Comparison of ENCODE assay signal across 10 cellular contexts in the genomic region with DNA sequence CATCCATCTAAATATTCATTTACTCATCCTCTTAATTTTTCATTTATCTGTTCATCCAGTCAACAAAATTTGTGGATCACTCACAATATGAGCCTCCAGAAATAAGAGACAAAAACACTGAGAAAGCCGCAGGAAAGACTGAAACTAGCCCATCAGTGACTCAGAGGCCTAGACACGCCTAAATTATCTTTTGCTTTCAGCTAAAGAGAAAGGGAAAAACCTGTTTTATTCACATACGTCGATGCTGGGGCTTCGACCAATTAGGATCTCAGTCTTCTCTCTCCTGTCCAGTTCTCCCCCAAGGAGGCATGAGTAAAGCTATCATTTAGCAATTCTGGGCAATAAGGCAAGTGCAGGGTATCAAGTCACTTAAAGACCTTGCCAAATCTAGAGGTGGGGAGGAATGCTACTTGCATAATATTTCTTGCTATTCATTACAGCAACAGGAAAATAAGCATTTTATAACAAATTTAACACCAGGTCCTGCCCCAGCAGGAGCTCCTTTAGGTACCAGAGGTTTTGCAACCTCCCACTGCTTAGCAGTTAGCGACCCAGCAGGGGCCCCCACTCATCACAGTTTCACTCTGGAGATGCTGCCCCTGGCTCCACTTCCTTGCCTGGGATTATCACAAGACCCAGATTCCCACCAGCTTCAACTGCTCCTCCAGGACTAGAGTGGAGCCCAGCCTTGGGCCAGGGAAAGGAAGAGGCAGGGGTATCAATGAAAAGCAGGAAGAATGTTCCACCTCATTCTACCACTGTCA. TPM values are rescaled to one million over a fixed set of nuclear protein-coding genes. Genes with fewer than 3 reads are reported as not detected.
DNase-seq lines count a peak whose midpoint lies in the region; ATAC-seq and TF ChIP-seq lines count a peak whose summit lies in the region.
"Had no signal": no experiment of that assay in that cellular context is flagged by ENCODE, and none has a peak within 500 bp of the region (broad histone marks: within the 10 kb centered on the region; RNA-seq: fewer than 3 reads in every experiment).

No MANE protein-coding gene starts in this region.

- H3K4me3 ChIP-seq in NB4 (ENCODE audit: low read depth, low read length) (no peak overlapping the region), fibroblast of the aortic adventitia (ENCODE audit: low read depth, low read length) (no peak overlapping the region)

- ATAC-seq in GM19043 (IDR thresholded peaks at IDR 0.05; ENCODE audit: low read depth, unreplicated experiment), result peak; percentile 75
- ATAC-seq: T-helper 17 cell had no signal

- TF ChIP-seq CTCF in NB4 (IDR thresholded peaks at IDR 0.05; ENCODE audit: low read depth, low read length), result no peak
- TF ChIP-seq CTCF in fibroblast of the aortic adventitia (IDR thresholded peaks at IDR 0.05; ENCODE audit: insufficient read depth, low read length), result no peak

- TF ChIP-seq POLR2A in NB4 (IDR thresholded peaks at IDR 0.05; ENCODE audit: extremely low read depth, insufficient read length), result no peak

- DNase-seq in Daoy (ENCODE audit: low read depth), result peak; percentile 9
- DNase-seq in NB4 (ENCODE audit: low read depth), result peak; percentile 43
- peak; percentile 29 for DNase-seq in fibroblast of the aortic adventitia (ENCODE audit: low read depth)
- no peak for DNase-seq in NCI-H187 treated with DMSO at 0.1 percent for 48 hours (lab: John Stamatoyannopoulos, UW)
- no peak for DNase-seq in NOMO-1 treated with dmso at 0.1 percent for 144 hours (lab: John Stamatoyannopoulos, UW; ENCODE audit: unreplicated experiment)
- no peak for DNase-seq in NCI-H2107 (lab: John Stamatoyannopoulos, UW)
- DNase-seq in ecto neural progenitor cell (ENCODE audit: low spot score), result no peak
- DNase-seq: retina, T-helper 17 cell had no signal

RNA-seq across cellular contexts. Expression of gene TMEM154, which starts 30.1 kb away (rescaled TPM):
- 2.6 and 11.2 TPM in 2 replicates for total RNA-seq in Daoy (2014; rRNA removed; shearing (Covaris generic))
- 5.5 and 15.5 TPM in 2 replicates for total RNA-seq in fibroblast of the aortic adventitia (ENCODE audit: low replicate concordance)

Comparison
In these comparisons a context has a peak if more than half of its experiments do, and no peak if none do; other contexts are left out.
1. DNase-seq: peak in Daoy (single experiment), NB4 (single experiment) and fibroblast of the aortic adventitia (single experiment); none in NCI-H187 treated with DMSO at 0.1 percent for 48 hours (single experiment), NOMO-1 treated with dmso at 0.1 percent for 144 hours (single experiment), NCI-H2107 (single experiment) and ecto neural progenitor cell (single experiment).